In genomic region chr7:86598311-86598710, GRCh38 we compare ENCODE assay signal across 1 cellular context.
TF ChIP-seq lines count a peak whose summit lies in the region.

No MANE protein-coding gene starts in this region.

TF ChIP-seq in HepG2, 621 proteins besides CTCF, POLR2A, EP300 and RAD21 (continued from another document):
- TF ChIP-seq ZBTB43 (CRISPR knock-in tag; conservative IDR thresholded peaks at IDR 0.05) (no peak), STAG1 (CRISPR knock-in tag; IDR thresholded peaks at IDR 0.05) (peak; percentile 54), GFI1 (CRISPR knock-in tag; IDR thresholded peaks at IDR 0.05; ENCODE audit: borderline replicate concordance) (no peak), ZNF792 (CRISPR knock-in tag; IDR thresholded peaks at IDR 0.05) (no peak), ZNF432 (CRISPR knock-in tag; IDR thresholded peaks at IDR 0.05; ENCODE audit: borderline replicate concordance) (no peak), RARA (CRISPR knock-in tag; IDR thresholded peaks at IDR 0.05) (no peak), ONECUT2 (CRISPR knock-in tag; IDR thresholded peaks at IDR 0.05) (no peak), ZNF720 (CRISPR knock-in tag; IDR thresholded peaks at IDR 0.05) (no peak), WIZ (CRISPR knock-in tag; IDR thresholded peaks at IDR 0.05) (0 out of 2 replicates have a peak, but pooled peaks have one; percentile 32)
